ENCODE assay signal across 32 cellular contexts in the genomic region with DNA sequence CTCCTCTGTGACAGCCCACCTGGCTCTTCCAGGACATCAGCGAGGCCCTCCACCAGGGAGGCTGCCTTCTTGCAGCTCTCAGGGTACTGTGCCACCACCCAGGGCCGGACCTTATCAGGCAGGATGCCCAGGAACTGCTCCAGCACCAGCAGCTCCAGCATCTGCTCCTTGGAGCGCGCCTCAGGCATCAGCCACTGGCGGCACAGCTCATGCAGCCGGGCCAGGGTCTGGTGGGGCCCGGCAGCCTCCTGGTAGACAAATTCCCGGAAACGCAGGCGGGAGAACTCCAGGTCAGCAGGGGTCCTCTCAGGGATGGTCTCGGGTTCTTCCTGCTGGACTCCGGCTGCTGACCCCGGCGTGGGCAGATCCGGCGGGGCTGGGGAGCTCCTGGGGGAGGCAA. TPM values are rescaled to one million over a fixed set of nuclear protein-coding genes. Genes with fewer than 3 reads are reported as not detected.
"Had no signal": no experiment of that assay in that cellular context is flagged by ENCODE, and none has a peak within 500 bp of the region (broad histone marks: within the 10 kb centered on the region; RNA-seq: fewer than 3 reads in every experiment).

No MANE protein-coding gene starts in this region.

- H3K4me1 ChIP-seq: heart right ventricle, left ventricle myocardium inferior, lower lobe of right lung, neural progenitor cell, right atrium auricular region, sigmoid colon, spleen, stomach, tibial artery, uterus had no signal

- H2AFZ ChIP-seq: hepatocyte, neural progenitor cell had no signal

- H3K27ac ChIP-seq: heart right ventricle, hepatocyte, left ventricle myocardium inferior, lower lobe of right lung, neural progenitor cell, neutrophil, ovary, right atrium auricular region, sigmoid colon, spleen, stomach, thoracic aorta, tibial artery, uterus had no signal

- H3K27me3 Mint-ChIP-seq: naive B cell; progenitor cell of endocrine pancreas; stimulated activated memory B cell treated with anti-CD40 and anti-IgM and Interleukin-4, amounts not matched to agents 10 μg/mL and 1 μg/mL and 100 μg/mL, for 72 hours had no signal

- H3K9ac ChIP-seq: neural progenitor cell had no signal

- H3K36me3 ChIP-seq: neural progenitor cell, neutrophil, uterus had no signal

- DNase-seq: heart right ventricle; islet precursor cell; left ventricle myocardium inferior; lower lobe of right lung; mammary epithelial cell; mesenchymal stem cell; naive B cell; natural killer cell; nephron progenitor cell; occipital lobe; ovary; sigmoid colon; small intestine; spleen; stimulated activated CD4-positive, alpha-beta T cell treated with anti-CD3 and anti-CD28 coated beads, Interleukin-4, amount 100 ng/mL, for 24 hours; stimulated activated naive CD8-positive, alpha-beta T cell treated with anti-CD3 and anti-CD28 coated beads, Interleukin-15, Interleukin-2, amounts not matched to agents 100 U/mL and 50 U/mL, for 24 hours; stomach; tibial artery; trophoblast cell; uterus had no signal

- H3K4me2 ChIP-seq: hepatocyte, neural progenitor cell had no signal

- H3K79me2 ChIP-seq: hepatocyte had no signal

- H3K27me3 ChIP-seq: heart right ventricle, hepatocyte, neural progenitor cell, neutrophil, ovary, right atrium auricular region, sigmoid colon, spleen, stomach, tibial artery, uterus had no signal

- H3K4me3 Mint-ChIP-seq: mesothelial cell of epicardium; naive B cell; natural killer cell; nephron progenitor cell; neural progenitor cell; stimulated activated memory B cell treated with anti-CD40 and anti-IgM and Interleukin-4, amounts not matched to agents 10 μg/mL and 1 μg/mL and 100 μg/mL, for 72 hours had no signal

- H3K36me3 Mint-ChIP-seq: natural killer cell had no signal

- ATAC-seq: heart right ventricle; lower lobe of right lung; natural killer cell; stimulated activated memory B cell treated with anti-CD40 and anti-IgM and Interleukin-4, amounts not matched to agents 10 μg/mL and 1 μg/mL and 100 μg/mL, for 72 hours; stimulated activated naive CD8-positive, alpha-beta T cell treated with anti-CD3 and anti-CD28 coated beads, Interleukin-15, Interleukin-2, amounts not matched to agents 100 U/mL and 50 U/mL, for 24 hours had no signal

- H3K4me3 ChIP-seq: heart right ventricle, hepatocyte, left ventricle myocardium inferior, lower lobe of right lung, neural progenitor cell, ovary, right atrium auricular region, sigmoid colon, spleen, stomach, thoracic aorta, tibial artery, uterus had no signal

- H3K27ac Mint-ChIP-seq: mesothelial cell of epicardium; natural killer cell; nephron progenitor cell; neural progenitor cell; progenitor cell of endocrine pancreas; stimulated activated memory B cell treated with anti-CD40 and anti-IgM and Interleukin-4, amounts not matched to agents 10 μg/mL and 1 μg/mL and 100 μg/mL, for 72 hours had no signal

- H3K4me1 Mint-ChIP-seq: mesothelial cell of epicardium, nephron progenitor cell, neural progenitor cell had no signal

RNA-seq across cellular contexts. Expression of a gene that starts 56.0 kb away (rescaled TPM):
- total RNA-seq: kidney epithelial cell, left ventricle myocardium inferior, lower lobe of right lung, mammary epithelial cell, mononuclear cell, natural killer cell, pulmonary artery endothelial cell, renal cortical epithelial cell, right atrium auricular region, sigmoid colon, spleen, thoracic aorta, uterus had no signal
